In the genomic region with DNA sequence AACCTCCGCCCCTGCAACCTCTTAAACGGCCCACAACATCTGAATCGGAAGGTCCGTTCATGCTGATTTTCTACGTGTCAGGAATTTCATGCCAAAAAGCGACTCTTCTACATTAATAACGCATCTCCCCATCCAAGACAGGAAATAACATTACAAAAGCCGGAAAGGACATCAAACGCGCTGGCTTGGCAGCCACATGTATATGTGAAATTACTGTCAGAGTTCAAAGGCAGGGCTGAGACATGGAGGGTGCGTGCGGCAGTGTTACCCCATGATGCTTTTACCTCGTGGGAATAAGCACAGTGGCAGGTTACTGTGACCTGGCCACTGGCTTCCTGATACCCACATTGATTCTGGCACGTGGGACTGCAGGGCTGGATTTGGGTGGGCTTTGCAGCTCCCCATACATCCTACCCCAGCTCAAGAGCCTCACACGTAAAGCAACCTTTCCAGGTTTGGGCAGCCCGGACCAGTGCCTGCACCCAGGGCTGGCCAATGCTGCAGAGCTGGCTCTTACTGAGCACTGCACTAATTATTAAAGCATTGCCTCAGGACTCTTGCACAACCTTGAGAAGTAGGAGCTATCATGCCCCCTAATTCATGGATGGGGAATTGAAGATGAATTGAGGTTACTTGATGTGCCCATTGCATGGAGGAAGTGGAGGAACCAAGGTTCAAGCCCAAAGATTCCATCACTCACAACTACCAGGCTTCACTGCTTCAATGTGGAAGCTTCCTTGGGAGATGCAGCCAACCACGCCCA, we compare ENCODE assay signal across 17 cellular contexts.
DNase-seq lines count a peak whose midpoint lies in the region; ATAC-seq and TF ChIP-seq lines count a peak whose summit lies in the region.
"Had no signal": no experiment of that assay in that cellular context is flagged by ENCODE, and none has a peak within 500 bp of the region (broad histone marks: within the 10 kb centered on the region; RNA-seq: fewer than 3 reads in every experiment).

No MANE protein-coding gene starts in this region.

- H3K4me1 Mint-ChIP-seq in activated CD4-positive, alpha-beta T cell treated with anti-CD3 and anti-CD28 coated beads, Interleukin-2, amount 10 ng/mL, durations not matched to agents 7 days and 5 days = no peaks in the 10 kb centered on the region

- H3K79me2 ChIP-seq in OCI-LY7 (ENCODE audit: insufficient read depth, low read depth, low read length) = no peaks in the 10 kb centered on the region

- no peak for TF ChIP-seq CTCF in OCI-LY7 (conservative IDR thresholded peaks at IDR 0.05; ENCODE audit: low read length)

- H3K9ac ChIP-seq in BLaER1 treated with 17β-estradiol and CSF1 and Interleukin-3, amounts not matched to agents 10 nM and 100 nM = no peak overlapping the region
- H3K9ac ChIP-seq: BLaER1 had no signal

- H3K4me3 ChIP-seq in BLaER1 treated with 17β-estradiol and CSF1 and Interleukin-3, amounts not matched to agents 10 nM and 100 nM = no peak overlapping the region
- H3K4me3 ChIP-seq in OCI-LY7 (ENCODE audit: low read depth, low read length, poor library complexity, severe bottlenecking) = no peak overlapping the region
- H3K4me3 ChIP-seq: BLaER1, SJCRH30 had no signal

- no peak for ATAC-seq in sciatic nerve
- ATAC-seq in left cardiac atrium = no peak
- ATAC-seq: CD8-positive, alpha-beta T cell had no signal

- no peak overlapping the region for H3K27ac Mint-ChIP-seq in activated CD4-positive, alpha-beta T cell treated with anti-CD3 and anti-CD28 coated beads, Interleukin-2, amount 10 ng/mL, durations not matched to agents 7 days and 5 days
- H3K27ac Mint-ChIP-seq: CD8-positive, alpha-beta T cell had no signal

- H2AFZ ChIP-seq in OCI-LY7 (ENCODE audit: low read length) = no peak overlapping the region

- no peaks in the 10 kb centered on the region for H3K9me2 ChIP-seq in OCI-LY7 (ENCODE audit: insufficient read depth, low read length)

- no peaks in the 10 kb centered on the region for H3K36me3 Mint-ChIP-seq in activated CD4-positive, alpha-beta T cell treated with anti-CD3 and anti-CD28 coated beads, Interleukin-2, amount 10 ng/mL, durations not matched to agents 7 days and 5 days (ENCODE audit: low read depth)
- H3K36me3 Mint-ChIP-seq: CD8-positive, alpha-beta T cell had no signal

- POLR2A ChIA-PET in activated CD4-positive, alpha-beta T cell treated with anti-CD3 and anti-CD28 coated beads, Interleukin-2, amount 10 ng/mL, durations not matched to agents 7 days and 5 days (lab: Charles Lee) = no interaction called here
- POLR2A ChIA-PET in OCI-LY7 (lab: Charles Lee) = no interaction called here

- intact Hi-C loops in OCI-LY7 (cut with micrococcal nuclease; ENCODE audit: unreplicated experiment) (no loop called here), sciatic nerve (cut with DNase I) (no loop called here), left cardiac atrium (cut with DNase I) (no loop called here)

- H3K9me3 ChIP-seq in BLaER1 treated with 17β-estradiol and CSF1 and Interleukin-3, amounts not matched to agents 10 nM and 100 nM (replicated peaks in 1 of 11) = no peaks in the 10 kb centered on the region
- no peaks in the 10 kb centered on the region for H3K9me3 ChIP-seq in OCI-LY7 (ENCODE audit: low read length)
- H3K9me3 ChIP-seq: BLaER1, SJCRH30 had no signal

- no peaks in the 10 kb centered on the region for H3K36me3 ChIP-seq in BLaER1 treated with 17β-estradiol and CSF1 and Interleukin-3, amounts not matched to agents 10 nM and 100 nM
- no peaks in the 10 kb centered on the region for H3K36me3 ChIP-seq in OCI-LY7 (ENCODE audit: insufficient read depth, low read length)
- H3K36me3 ChIP-seq: BLaER1, SJCRH30 had no signal

- peak overlapping the region in 8 of 11 experiments; percentile 1 to 42 (median 30); a peak in 9 of 22 replicates for H3K4me2 ChIP-seq in BLaER1 treated with 17β-estradiol and CSF1 and Interleukin-3, amounts not matched to agents 10 nM and 100 nM
- no peak overlapping the region for H3K4me2 ChIP-seq in OCI-LY7 (ENCODE audit: low read length)
- H3K4me2 ChIP-seq: BLaER1 had no signal

- peaks cover 11 to 56% (median 33%) of the 10 kb centered on the region in 10 experiments for H3K4me1 ChIP-seq in BLaER1 treated with 17β-estradiol and CSF1 and Interleukin-3, amounts not matched to agents 10 nM and 100 nM
- H3K4me1 ChIP-seq in OCI-LY7 (ENCODE audit: insufficient read depth, low read length, poor library complexity, severe bottlenecking) = no peaks in the 10 kb centered on the region

- no peak overlapping the region for H3K27ac ChIP-seq in BLaER1 treated with 17β-estradiol and CSF1 and Interleukin-3, amounts not matched to agents 10 nM and 100 nM
- H3K27ac ChIP-seq in OCI-LY7 (ENCODE audit: low read depth, low read length, poor library complexity, severe bottlenecking) = no peak overlapping the region
- H3K27ac ChIP-seq: BLaER1, SJCRH30 had no signal

- no peak overlapping the region for H3K4me3 Mint-ChIP-seq in activated CD4-positive, alpha-beta T cell treated with anti-CD3 and anti-CD28 coated beads, Interleukin-2, amount 10 ng/mL, durations not matched to agents 7 days and 5 days
- H3K4me3 Mint-ChIP-seq: CD8-positive, alpha-beta T cell had no signal

- H3K27me3 Mint-ChIP-seq in activated CD4-positive, alpha-beta T cell treated with anti-CD3 and anti-CD28 coated beads, Interleukin-2, amount 10 ng/mL, durations not matched to agents 7 days and 5 days = no peaks in the 10 kb centered on the region

- H4K20me1 ChIP-seq in BLaER1 treated with 17β-estradiol and CSF1 and Interleukin-3, amounts not matched to agents 10 nM and 100 nM = no peaks in the 10 kb centered on the region
- H4K20me1 ChIP-seq in OCI-LY7 (ENCODE audit: insufficient read depth, low read length) = no peaks in the 10 kb centered on the region
- H4K20me1 ChIP-seq: BLaER1 had no signal

- BruUV-seq in OCI-LY7 (replicated peaks; lab: Mats Ljungman, UMichigan) = no TSS peak

- H3K27me3 ChIP-seq in BLaER1 treated with 17β-estradiol and CSF1 and Interleukin-3, amounts not matched to agents 10 nM and 100 nM = no peaks in the 10 kb centered on the region
- H3K27me3 ChIP-seq: BLaER1, SJCRH30 had no signal

- DNase-seq in RPMI7951 (ENCODE audit: low read depth) = peak; percentile 69
- DNase-seq in epidermal melanocyte (ENCODE audit: insufficient read length, low spot score) = peak; percentile 6
- DNase-seq in left kidney (ENCODE audit: low read depth, low spot score) = peak; percentile 25
- DNase-seq in activated CD4-positive, alpha-beta T cell treated with anti-CD3 and anti-CD28 coated beads, Interleukin-2, amount 10 ng/mL, durations not matched to agents 7 days and 5 days = no peak
- DNase-seq in OCI-LY7 (ENCODE audit: low spot score) = no peak
- DNase-seq in sciatic nerve (ENCODE audit: low spot score) = no peak
- DNase-seq in left cardiac atrium = no peak
- DNase-seq: CD8-positive, alpha-beta T cell; DMS53; EL; NCI-H1417 treated with DMSO at 0.1 percent for 48 hours; NCI-H187 treated with DMSO at 0.1 percent for 48 hours; NCI-H226; NCI-H524 treated with DMSO at 0.1 percent for 48 hours; SJCRH30 had no signal

- CTCF ChIA-PET in activated CD4-positive, alpha-beta T cell treated with anti-CD3 and anti-CD28 coated beads, Interleukin-2, amount 10 ng/mL, durations not matched to agents 7 days and 5 days (lab: Charles Lee) = no interaction called here
- CTCF ChIA-PET in OCI-LY7 (lab: Charles Lee; ENCODE audit: unreplicated experiment) = no interaction called here

- no peaks in the 10 kb centered on the region for H3K9me3 Mint-ChIP-seq in activated CD4-positive, alpha-beta T cell treated with anti-CD3 and anti-CD28 coated beads, Interleukin-2, amount 10 ng/mL, durations not matched to agents 7 days and 5 days
- H3K9me3 Mint-ChIP-seq: CD8-positive, alpha-beta T cell had no signal

Comparison
In these comparisons a context has a peak if more than half of its experiments do, and no peak if none do; other contexts are left out.
1. DNase-seq: peak in RPMI7951 (single experiment), epidermal melanocyte (single experiment) and left kidney (single experiment); none in activated CD4-positive, alpha-beta T cell treated with anti-CD3 and anti-CD28 coated beads, Interleukin-2, amount 10 ng/mL, durations not matched to agents 7 days and 5 days (single experiment), OCI-LY7 (single experiment), sciatic nerve (single experiment) and left cardiac atrium (single experiment).